Comparison of ENCODE assay signal across 4 cellular contexts in genomic region chr17:62833816-62834215, GRCh38. TPM values are rescaled to one million over a fixed set of nuclear protein-coding genes. Genes with fewer than 3 reads are reported as not detected.
"Had no signal": no experiment of that assay in that cellular context is flagged by ENCODE, and none has a peak within 500 bp of the region (broad histone marks: within the 10 kb centered on the region; RNA-seq: fewer than 3 reads in every experiment).

No MANE protein-coding gene starts in this region.

RNA-seq across cellular contexts. Expression of gene MARCHF10, which starts 25.7 kb away (rescaled TPM):
- total RNA-seq: subcutaneous adipose tissue, suprapubic skin, thoracic aorta, upper lobe of right lung had no signal
